ENCODE assay signal across 1 cellular context in genomic region chr2:238141541-238142318, GRCh38.
TF ChIP-seq lines count a peak whose summit lies in the region.

No MANE protein-coding gene starts in this region.

TF ChIP-seq in IMR-90, 13 proteins besides CTCF, POLR2A, EP300 and RAD21 (continued from another document):
- no peak for TF ChIP-seq CEBPB (IDR thresholded peaks at IDR 0.05; ENCODE audit: low read depth, low read length)
- TF ChIP-seq BHLHE40 (IDR thresholded peaks at IDR 0.05; ENCODE audit: low read depth, low read length), result no peak
- no peak for TF ChIP-seq RFX5 (IDR thresholded peaks at IDR 0.05; ENCODE audit: low read depth, low read length)
- no peak for TF ChIP-seq NFE2L2 (IDR thresholded peaks at IDR 0.05; ENCODE audit: low read depth, low read length)
- TF ChIP-seq, protein P1, sequence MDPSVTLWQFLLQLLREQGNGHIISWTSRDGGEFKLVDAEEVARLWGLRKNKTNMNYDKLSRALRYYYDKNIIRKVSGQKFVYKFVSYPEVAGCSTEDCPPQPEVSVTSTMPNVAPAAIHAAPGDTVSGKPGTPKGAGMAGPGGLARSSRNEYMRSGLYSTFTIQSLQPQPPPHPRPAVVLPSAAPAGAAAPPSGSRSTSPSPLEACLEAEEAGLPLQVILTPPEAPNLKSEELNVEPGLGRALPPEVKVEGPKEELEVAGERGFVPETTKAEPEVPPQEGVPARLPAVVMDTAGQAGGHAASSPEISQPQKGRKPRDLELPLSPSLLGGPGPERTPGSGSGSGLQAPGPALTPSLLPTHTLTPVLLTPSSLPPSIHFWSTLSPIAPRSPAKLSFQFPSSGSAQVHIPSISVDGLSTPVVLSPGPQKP (IDR thresholded peaks at IDR 0.05; ENCODE audit: borderline replicate concordance, low read depth, low read length), result no peak
